Comparison of ENCODE assay signal across 1 cellular context in genomic region chr10:44977287-44978212, GRCh38.
A peak's percentile ranks its signal among the peaks of the same experiment; 100 is the strongest.
TF ChIP-seq lines count a peak whose summit lies in the region.

No MANE protein-coding gene starts in this region.

TF ChIP-seq in HepG2, 621 proteins besides CTCF, POLR2A, EP300 and RAD21 (continued from another document and continues in another):
- no peak for TF ChIP-seq ATF2 (CRISPR knock-in tag; IDR thresholded peaks at IDR 0.05)
- TF ChIP-seq ATF1 (CRISPR knock-in tag; IDR thresholded peaks at IDR 0.05): no peak
- TF ChIP-seq ZNF24 (IDR thresholded peaks at IDR 0.05): no peak
- no peak; the same call in 1 of the 2 replicates for TF ChIP-seq SP2 (CRISPR knock-in tag; IDR thresholded peaks at IDR 0.05)
- no peak for TF ChIP-seq USF2 (IDR thresholded peaks at IDR 0.05; ENCODE audit: low read depth, low read length)
- no peak for TF ChIP-seq USF2 (CRISPR knock-in tag; IDR thresholded peaks at IDR 0.05; ENCODE audit: borderline replicate concordance)
- TF ChIP-seq KLF9 (CRISPR knock-in tag; IDR thresholded peaks at IDR 0.05; ENCODE audit: low read depth): no peak
- no peak for TF ChIP-seq DZIP1 (CRISPR knock-in tag; IDR thresholded peaks at IDR 0.05)
- TF ChIP-seq MATR3 (CRISPR knock-in tag; IDR thresholded peaks at IDR 0.05): no peak
- TF ChIP-seq ZNF160 (CRISPR knock-in tag; IDR thresholded peaks at IDR 0.05): no peak
- 0 out of 2 replicates have a peak, but pooled peaks have one; percentile 43 for TF ChIP-seq NFKB2 (CRISPR knock-in tag; IDR thresholded peaks at IDR 0.05; ENCODE audit: borderline replicate concordance)
- TF ChIP-seq CEBPZ (IDR thresholded peaks at IDR 0.05; ENCODE audit: low read length): no peak
- TF ChIP-seq TCF7L2 (IDR thresholded peaks at IDR 0.05; ENCODE audit: low read depth, low read length): no peak
- no peak for TF ChIP-seq ZXDC (CRISPR knock-in tag; IDR thresholded peaks at IDR 0.05)
- no peak; the same call in 1 of the 2 replicates for TF ChIP-seq ZNF142 (CRISPR knock-in tag; IDR thresholded peaks at IDR 0.05)
- no peak; the same call in 1 of the 2 replicates for TF ChIP-seq ZNF557 (CRISPR knock-in tag; IDR thresholded peaks at IDR 0.05)
- TF ChIP-seq ZFP90 (CRISPR knock-in tag; IDR thresholded peaks at IDR 0.05; ENCODE audit: borderline replicate concordance): no peak
- no peak for TF ChIP-seq REST (IDR thresholded peaks at IDR 0.05; ENCODE audit: borderline replicate concordance in 1 of 2, low read depth in 1 of 2, low read length in 2 of 2)
- TF ChIP-seq SAP130 (CRISPR knock-in tag; IDR thresholded peaks at IDR 0.05; ENCODE audit: low read depth): no peak; the same call in 1 of the 2 replicates
- TF ChIP-seq PAX8 (CRISPR knock-in tag; IDR thresholded peaks at IDR 0.05; ENCODE audit: borderline replicate concordance): no peak; the same call in 1 of the 2 replicates
